In the genomic region with DNA sequence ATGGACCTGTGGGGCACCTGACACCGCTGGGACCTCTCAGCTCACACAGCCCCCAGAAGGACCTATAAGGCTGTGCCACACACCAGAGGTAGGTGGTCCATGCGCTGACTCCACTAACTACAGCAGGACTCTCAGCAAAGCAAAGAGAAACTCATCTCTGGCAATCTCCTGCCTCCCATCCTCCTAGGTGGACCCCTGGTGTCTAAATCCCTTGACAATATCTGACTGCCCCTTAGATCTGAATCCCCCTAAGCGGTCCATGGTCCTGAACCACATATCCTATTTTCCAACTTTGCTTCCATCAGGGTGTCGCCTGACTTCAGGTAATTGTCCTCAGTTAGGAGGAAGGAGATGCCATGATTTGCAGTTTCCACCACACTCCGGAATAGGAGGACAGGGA, we compare ENCODE assay signal across 35 cellular contexts.
A peak's percentile ranks its signal among the peaks of the same experiment; 100 is the strongest.
DNase-seq lines count a peak whose midpoint lies in the region; ATAC-seq and TF ChIP-seq lines count a peak whose summit lies in the region.
"Had no signal": no experiment of that assay in that cellular context is flagged by ENCODE, and none has a peak within 500 bp of the region (broad histone marks: within the 10 kb centered on the region; RNA-seq: fewer than 3 reads in every experiment).

No MANE protein-coding gene starts in this region.

- no peak for TF ChIP-seq EP300 in esophagus muscularis mucosa (IDR thresholded peaks at IDR 0.05)

- H3K79me2 ChIP-seq in GM23338 (replicated peaks; ENCODE audit: insufficient read depth), result no peaks in the 10 kb centered on the region

- TF ChIP-seq POLR2A in esophagus muscularis mucosa (IDR thresholded peaks at IDR 0.05; ENCODE audit: low read depth) (no peak), thyroid gland (IDR thresholded peaks at IDR 0.05) (no peak)

- no peaks in the 10 kb centered on the region for H3F3A ChIP-seq in GM23338 (replicated peaks; ENCODE audit: low read depth)

- DNase-seq in activated CD4-positive, alpha-beta T cell treated with anti-CD3 and anti-CD28 coated beads, Interleukin-2, amount 10 ng/mL, durations not matched to agents 24 days and 14 days, result peak; percentile 8
- DNase-seq in activated CD4-positive, alpha-beta T cell treated with anti-CD3 and anti-CD28 coated beads, Interleukin-2, amount 50 U/mL, for 4 hours, result no peak
- DNase-seq in GM23338 (ENCODE audit: low spot score) (no peak), esophagus muscularis mucosa (ENCODE audit: extremely low spot score) (peak; percentile 90), osteocyte (ENCODE audit: extremely low spot score, unreplicated experiment) (peak; percentile 17), thyroid gland (no peak)
- DNase-seq in activated CD4-positive, CD25-positive, alpha-beta regulatory T cell treated with anti-CD3 and anti-CD28 coated beads, Interleukin-2, amount 50 U/mL, for 72 hours, result no peak
- DNase-seq: 8988T; ACHN; AML-193; BE2C; C1 segment of cervical spinal cord; Caco-2; Calu3; CD4-positive, alpha-beta memory T cell; CD4-positive, alpha-beta T cell; CD4-positive, CD25-positive, alpha-beta regulatory T cell; CD8-positive, alpha-beta memory T cell; CD8-positive, alpha-beta T cell; COR-L47; DMS 273 treated with DMSO at 0.1 percent for 48 hours; DMS153; DMS53; DMS79; DMS79 treated with DMSO at 0.1 percent for 48 hours; DND-41; EL had no signal

- H3K36me3 ChIP-seq in GM23338 (ENCODE audit: insufficient read depth), result no peaks in the 10 kb centered on the region
- H3K36me3 ChIP-seq in esophagus muscularis mucosa, result no peaks in the 10 kb centered on the region
- H3K36me3 ChIP-seq in thyroid gland, result no peaks in the 10 kb centered on the region
- H3K36me3 ChIP-seq: BLaER1; BLaER1 treated with 17β-estradiol and CSF1 and Interleukin-3, amounts not matched to agents 10 nM and 100 nM had no signal

- WGBS in esophagus muscularis mucosa, result 92% methylated on average over 5 of the region's 5 CpGs
- 96 to 97% methylated on average over 5 of the region's 5 CpGs for whole genome bisulfite sequencing in thyroid gland, 2 donors

- H3K27me3 Mint-ChIP-seq in activated CD4-positive, alpha-beta T cell treated with anti-CD3 and anti-CD28 coated beads, Interleukin-2, amount 10 ng/mL, durations not matched to agents 24 days and 14 days, result peaks cover 7% of the 10 kb centered on the region
- H3K27me3 Mint-ChIP-seq in GM23338 (ENCODE audit: insufficient read depth, low read depth, poor library complexity), result peaks cover 3% of the 10 kb centered on the region
- peaks cover 7% of the 10 kb centered on the region for H3K27me3 Mint-ChIP-seq in osteocyte (ENCODE audit: unreplicated experiment)
- H3K27me3 Mint-ChIP-seq: B cell; CD4-positive, alpha-beta memory T cell; CD4-positive, CD25-positive, alpha-beta regulatory T cell had no signal

- ATAC-seq in GM23338 (no peak), HG03378 (IDR thresholded peaks at IDR 0.05; ENCODE audit: unreplicated experiment) (no peak)
- ATAC-seq: A549; CD8-positive, alpha-beta T cell had no signal

- no peak overlapping the region for H3K4me3 Mint-ChIP-seq in activated CD4-positive, alpha-beta T cell treated with anti-CD3 and anti-CD28 coated beads, Interleukin-2, amount 10 ng/mL, durations not matched to agents 24 days and 14 days
- H3K4me3 Mint-ChIP-seq in GM23338 (no peak overlapping the region), osteocyte (ENCODE audit: unreplicated experiment) (no peak overlapping the region)
- H3K4me3 Mint-ChIP-seq: B cell; CD14-positive monocyte; CD4-positive, alpha-beta memory T cell; CD4-positive, alpha-beta T cell; CD4-positive, CD25-positive, alpha-beta regulatory T cell; CD8-positive, alpha-beta memory T cell; CD8-positive, alpha-beta T cell had no signal

- no peaks in the 10 kb centered on the region for H3K36me3 Mint-ChIP-seq in activated CD4-positive, alpha-beta T cell treated with anti-CD3 and anti-CD28 coated beads, Interleukin-2, amount 10 ng/mL, durations not matched to agents 24 days and 14 days (ENCODE audit: low read depth)
- H3K36me3 Mint-ChIP-seq in GM23338 (ENCODE audit: low read depth) (no peaks in the 10 kb centered on the region), osteocyte (ENCODE audit: unreplicated experiment) (no peaks in the 10 kb centered on the region)
- H3K36me3 Mint-ChIP-seq: CD14-positive monocyte; CD4-positive, alpha-beta memory T cell; CD4-positive, CD25-positive, alpha-beta regulatory T cell; CD8-positive, alpha-beta memory T cell; CD8-positive, alpha-beta T cell had no signal

- H3K9me2 ChIP-seq in GM23338 (ENCODE audit: insufficient read depth), result no peaks in the 10 kb centered on the region

- TF ChIP-seq CTCF in GM23338 (conservative IDR thresholded peaks at IDR 0.05; ENCODE audit: low read depth in 2 of 2) (no peak), esophagus muscularis mucosa (IDR thresholded peaks at IDR 0.05) (no peak), osteocyte (IDR thresholded peaks at IDR 0.05) (no peak), thyroid gland (IDR thresholded peaks at IDR 0.05) (no peak)

- H3K4me1 ChIP-seq in GM23338 (ENCODE audit: insufficient read depth) (no peaks in the 10 kb centered on the region; the same call in 1 of the 2 replicates), esophagus muscularis mucosa (peaks cover 0 to 5% (median 0%) of the 10 kb centered on the region in 4 donors), thyroid gland (no peaks in the 10 kb centered on the region)
- H3K4me1 ChIP-seq: A549, BE2C, Caco-2 had no signal

- H3K27ac ChIP-seq in GM23338 (ENCODE audit: low read depth) (no peak overlapping the region), esophagus muscularis mucosa (replicated peaks in 1 of 4) (no peak overlapping the region), thyroid gland (no peak overlapping the region)
- H3K27ac ChIP-seq: 22Rv1; A549; BLaER1; BLaER1 treated with 17β-estradiol and CSF1 and Interleukin-3, amounts not matched to agents 10 nM and 100 nM; C4-2B had no signal

- no peaks in the 10 kb centered on the region for H3K9me3 Mint-ChIP-seq in activated CD4-positive, alpha-beta T cell treated with anti-CD3 and anti-CD28 coated beads, Interleukin-2, amount 10 ng/mL, durations not matched to agents 24 days and 14 days
- H3K9me3 Mint-ChIP-seq in GM23338 (no peaks in the 10 kb centered on the region), osteocyte (ENCODE audit: unreplicated experiment) (peaks cover 6% of the 10 kb centered on the region)
- H3K9me3 Mint-ChIP-seq: CD4-positive, alpha-beta T cell had no signal

- no peak overlapping the region for H3K27ac Mint-ChIP-seq in activated CD4-positive, alpha-beta T cell treated with anti-CD3 and anti-CD28 coated beads, Interleukin-2, amount 10 ng/mL, durations not matched to agents 24 days and 14 days
- H3K27ac Mint-ChIP-seq in GM23338, result no peak overlapping the region
- no peak overlapping the region for H3K27ac Mint-ChIP-seq in osteocyte (ENCODE audit: unreplicated experiment)
- H3K27ac Mint-ChIP-seq: B cell; CD14-positive monocyte; CD4-positive, alpha-beta memory T cell; CD4-positive, alpha-beta T cell; CD4-positive, CD25-positive, alpha-beta regulatory T cell; CD8-positive, alpha-beta memory T cell; CD8-positive, alpha-beta T cell had no signal

- H3K4me2 ChIP-seq in GM23338, result no peak overlapping the region
- H3K4me2 ChIP-seq: A549; BLaER1; BLaER1 treated with 17β-estradiol and CSF1 and Interleukin-3, amounts not matched to agents 10 nM and 100 nM had no signal

- intact Hi-C loops in activated CD4-positive, alpha-beta T cell treated with anti-CD3 and anti-CD28 coated beads, Interleukin-2, amount 10 ng/mL, durations not matched to agents 24 days and 14 days (cut with micrococcal nuclease), result no loop called here
- intact Hi-C loops in esophagus muscularis mucosa (cut with DNase I), result no loop called here
- intact Hi-C loops in thyroid gland (cut with DNase I), result no loop called here

- H4K20me1 ChIP-seq in GM23338 (replicated peaks; ENCODE audit: insufficient read depth), result no peaks in the 10 kb centered on the region
- H4K20me1 ChIP-seq: BLaER1; BLaER1 treated with 17β-estradiol and CSF1 and Interleukin-3, amounts not matched to agents 10 nM and 100 nM had no signal

- H3K4me3 ChIP-seq in GM23338 (no peak overlapping the region), esophagus muscularis mucosa (no peak overlapping the region), thyroid gland (replicated peaks in 1 of 3) (no peak overlapping the region)
- H3K4me3 ChIP-seq: A549; BLaER1; BLaER1 treated with 17β-estradiol and CSF1 and Interleukin-3, amounts not matched to agents 10 nM and 100 nM had no signal

- H3K27me3 ChIP-seq in GM23338 (ENCODE audit: insufficient read depth) (no peaks in the 10 kb centered on the region), esophagus muscularis mucosa (peaks cover 0 to 3% (median 0%) of the 10 kb centered on the region in 4 donors), thyroid gland (no peaks in the 10 kb centered on the region)
- H3K27me3 ChIP-seq: BE2C; BLaER1; BLaER1 treated with 17β-estradiol and CSF1 and Interleukin-3, amounts not matched to agents 10 nM and 100 nM had no signal

- H3K4me1 Mint-ChIP-seq in activated CD4-positive, alpha-beta T cell treated with anti-CD3 and anti-CD28 coated beads, Interleukin-2, amount 10 ng/mL, durations not matched to agents 24 days and 14 days, result no peaks in the 10 kb centered on the region
- no peaks in the 10 kb centered on the region; the same call in 2 of the 3 replicates for H3K4me1 Mint-ChIP-seq in GM23338
- peaks cover 2% of the 10 kb centered on the region for H3K4me1 Mint-ChIP-seq in osteocyte (ENCODE audit: unreplicated experiment)
- H3K4me1 Mint-ChIP-seq: B cell; CD14-positive monocyte; CD4-positive, alpha-beta memory T cell; CD4-positive, CD25-positive, alpha-beta regulatory T cell; CD8-positive, alpha-beta memory T cell had no signal

- H2AFZ ChIP-seq in GM23338, result no peak overlapping the region

- H3K9me3 ChIP-seq in esophagus muscularis mucosa (no peaks in the 10 kb centered on the region), thyroid gland (no peaks in the 10 kb centered on the region)
- H3K9me3 ChIP-seq: A549, BE2C, Caco-2 had no signal

Comparison
In these comparisons a context has a peak if more than half of its experiments do, and no peak if none do; other contexts are left out.
1. DNase-seq: peak in activated CD4-positive, alpha-beta T cell treated with anti-CD3 and anti-CD28 coated beads, Interleukin-2, amount 10 ng/mL, durations not matched to agents 24 days and 14 days (single experiment), esophagus muscularis mucosa (single experiment) and osteocyte (single experiment); none in activated CD4-positive, alpha-beta T cell treated with anti-CD3 and anti-CD28 coated beads, Interleukin-2, amount 50 U/mL, for 4 hours (0 of 2), GM23338 (single experiment), thyroid gland (0 of 2) and activated CD4-positive, CD25-positive, alpha-beta regulatory T cell treated with anti-CD3 and anti-CD28 coated beads, Interleukin-2, amount 50 U/mL, for 72 hours (single experiment).